8 cellular contexts compared by ENCODE assay signal in the genomic region with DNA sequence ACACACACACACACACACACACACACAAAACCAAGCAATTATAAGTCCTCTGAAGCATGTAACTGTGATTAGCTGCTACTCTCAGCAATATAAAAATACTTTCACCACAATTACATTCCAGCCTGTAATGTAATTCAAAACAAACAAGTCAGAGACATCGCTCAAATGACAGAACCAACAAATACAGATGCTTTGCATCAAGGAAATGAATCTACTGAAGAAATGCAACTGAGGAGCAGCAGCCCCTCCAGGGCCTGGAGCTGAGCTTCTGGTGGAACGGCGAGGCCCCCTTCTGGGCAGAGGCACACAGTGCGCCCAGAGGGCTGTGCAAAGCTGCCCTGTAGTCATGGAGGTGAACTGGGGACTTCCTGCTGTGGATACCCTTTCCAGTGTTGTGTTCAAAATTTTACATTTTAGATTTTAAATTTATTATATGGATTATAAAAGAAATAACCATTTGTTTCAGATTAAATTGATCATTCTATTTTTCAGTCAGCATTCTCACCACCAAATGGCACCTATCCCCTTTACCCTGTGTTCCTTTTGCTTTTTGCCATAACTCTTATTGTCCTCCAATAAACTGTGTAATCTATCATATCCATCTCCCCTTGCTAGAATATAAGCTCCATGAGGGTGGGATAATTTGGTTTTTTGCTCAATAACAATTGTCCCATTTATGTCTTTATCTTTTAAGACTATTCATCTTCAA. TPM values are rescaled to one million over a fixed set of nuclear protein-coding genes. Genes with fewer than 3 reads are reported as not detected.
DNase-seq lines count a peak whose midpoint lies in the region; ATAC-seq and TF ChIP-seq lines count a peak whose summit lies in the region.

No MANE protein-coding gene starts in this region.

- no peaks in the 10 kb centered on the region for H3K9me2 ChIP-seq in HCT116 (ENCODE audit: insufficient read depth)

- no peak overlapping the region for H3K27ac Mint-ChIP-seq in activated naive CD4-positive, alpha-beta T cell treated with anti-CD3 and anti-CD28 coated beads, Interleukin-2, amount 50 U/mL, for 72 hours

- ATAC-seq in HCT116, result peak; percentile 99
- peak; percentile 86 to 98 for ATAC-seq in activated naive CD4-positive, alpha-beta T cell treated with anti-CD3 and anti-CD28 coated beads, Interleukin-2, amount 50 U/mL, for 72 hours

- no peaks in the 10 kb centered on the region for H3K9me3 ChIP-seq in HCT116 (ENCODE audit: control insufficient read depth in 1 of 2, insufficient read depth in 1 of 2, low read depth in 1 of 2, low read length in 2 of 2)
- no peaks in the 10 kb centered on the region for H3K9me3 ChIP-seq in MG63
- H3K9me3 ChIP-seq in cardiac muscle cell (ENCODE audit: low read depth), result no peaks in the 10 kb centered on the region

- H3K4me1 ChIP-seq in HCT116 (ENCODE audit: control insufficient read depth in 1 of 2, insufficient read depth in 2 of 2, low read length in 2 of 2) (no peaks in the 10 kb centered on the region), cardiac muscle cell (ENCODE audit: low read depth) (no peaks in the 10 kb centered on the region)

- no TSS peak for BruUV-seq in HCT116 (replicated peaks; lab: Mats Ljungman, UMichigan)

- TF ChIP-seq CTCF in GM12865 (IDR thresholded peaks at IDR 0.05; ENCODE audit: insufficient read depth, low read depth, low read length, missing control alignments) (peak; percentile 98), HCT116 (IDR thresholded peaks at IDR 0.05 in 2 of 3, conservative IDR thresholded peaks at IDR 0.05 in 1 of 3; ENCODE audit: borderline replicate concordance in 1 of 3, insufficient read depth in 1 of 3, low read depth in 2 of 3, low read length in 2 of 3) (peak; percentile 71 to 98 (median 95)), cardiac muscle cell (IDR thresholded peaks at IDR 0.05; ENCODE audit: low read depth, low read length) (peak; percentile 99)

- H3K27ac ChIP-seq in HCT116 (ENCODE audit: low read depth, low read length) (no peak overlapping the region), cardiac muscle cell (no peak overlapping the region)

- no peaks in the 10 kb centered on the region for H3K9me3 Mint-ChIP-seq in activated naive CD4-positive, alpha-beta T cell treated with anti-CD3 and anti-CD28 coated beads, Interleukin-2, amount 50 U/mL, for 72 hours

- RAD21 ChIA-PET in HCT116 (lab: Charles Lee; ENCODE audit: low non-redundant PET in 1 of 2, low total read pairs in 2 of 2, uncharacterized antibody in 2 of 2, unreplicated experiment in 2 of 2), result interaction anchor here (0.5 to 1.5 kb wide), 9 partner anchors 11 to 953 kb away, joined by 3 to 10 read pairs (median 3); no protein-coding TSS in a partner anchor

- CTCF ChIA-PET in HCT116 (lab: Charles Lee), result interaction anchor here (0.7 to 3.6 kb wide), 12 partner anchors 10 to 953 kb away, joined by 3 to 43 read pairs (median 4); a partner anchor contains a TSS

- H3K27me3 ChIP-seq in HCT116 (ENCODE audit: insufficient read depth, low read length) (no peaks in the 10 kb centered on the region), MG63 (no peaks in the 10 kb centered on the region), cardiac muscle cell (no peaks in the 10 kb centered on the region)

- intact Hi-C loops in HCT116 (cut with micrococcal nuclease), result loop anchor here (1.0 to 10.0 kb wide), 6 partner anchors 194 to 953 kb away; a partner anchor contains a TSS

- no peak overlapping the region for H3K4me2 ChIP-seq in HCT116 (ENCODE audit: low read length)

- H3K79me2 ChIP-seq in HCT116 (ENCODE audit: insufficient read depth, low read length), result no peaks in the 10 kb centered on the region

- TF ChIP-seq RAD21 in HCT116 (IDR thresholded peaks at IDR 0.05; ENCODE audit: low read depth), result peak; percentile 92

- H3K9ac ChIP-seq in HCT116 (ENCODE audit: low read length), result no peak overlapping the region

- peaks cover 7 to 8% of the 10 kb centered on the region in 2 donors for H3K36me3 Mint-ChIP-seq in activated naive CD4-positive, alpha-beta T cell treated with anti-CD3 and anti-CD28 coated beads, Interleukin-2, amount 50 U/mL, for 72 hours

- TF ChIP-seq POLR2A in HCT116 (IDR thresholded peaks at IDR 0.05; ENCODE audit: borderline replicate concordance, extremely low read depth, insufficient read depth, insufficient read length), result no peak

- H3K36me3 ChIP-seq in HCT116 (ENCODE audit: control insufficient read depth in 1 of 2, insufficient read depth in 2 of 2, low read length in 2 of 2), result peaks cover 0 to 2% of the 10 kb centered on the region in 2 experiments; a peak in 1 of 4 replicates
- H3K36me3 ChIP-seq in MG63, result no peaks in the 10 kb centered on the region; the same call in 1 of the 2 replicates
- H3K36me3 ChIP-seq in cardiac muscle cell, result no peaks in the 10 kb centered on the region

- no peak overlapping the region for H2AFZ ChIP-seq in HCT116 (ENCODE audit: low read depth, low read length, poor library complexity, severe bottlenecking)

- POLR2A ChIA-PET in HCT116 (lab: Charles Lee), result no interaction called here

- DNase-seq in GM12865 (ENCODE audit: low read depth) (peak; percentile 82), HCT116 (ENCODE audit: low read depth, low spot score) (no peak), MG63 (peak; percentile 73), SKM-1 treated with dmso at 0.1 percent for 144 hours (lab: John Stamatoyannopoulos, UW; ENCODE audit: unreplicated experiment) (peak; percentile 33), cardiac muscle cell (ENCODE audit: low read depth in 1 of 2, low spot score in 1 of 2) (peak; percentile 83 to 86), pulmonary artery endothelial cell (ENCODE audit: low read depth, low spot score) (peak; percentile 35), GOT3 (lab: John Stamatoyannopoulos, UW) (no peak)
- peak in 1 of 2 donors; percentile 77 for DNase-seq in activated naive CD4-positive, alpha-beta T cell treated with anti-CD3 and anti-CD28 coated beads, Interleukin-2, amount 50 U/mL, for 72 hours (ENCODE audit: low spot score in 2 of 2)

- no peak overlapping the region for H3K4me3 ChIP-seq in GM12865 (ENCODE audit: low read depth, low read length)
- H3K4me3 ChIP-seq in HCT116 (replicated peaks in 1 of 2; ENCODE audit: low read depth in 1 of 2, low read length in 2 of 2), result no peak overlapping the region
- no peak overlapping the region for H3K4me3 ChIP-seq in MG63
- no peak overlapping the region for H3K4me3 ChIP-seq in cardiac muscle cell

- H4K20me1 ChIP-seq in HCT116 (ENCODE audit: insufficient read depth), result no peaks in the 10 kb centered on the region

TF ChIP-seq in HCT116, 20 proteins besides CTCF, POLR2A, EP300 and RAD21:
- TF ChIP-seq SIN3A (IDR thresholded peaks at IDR 0.05; ENCODE audit: low read depth) (0 out of 2 replicates have a peak, but pooled peaks have one; percentile 27), ELF1 (IDR thresholded peaks at IDR 0.05; ENCODE audit: borderline replicate concordance, low read depth) (no peak)

RNA-seq across cellular contexts. Expression of a gene that starts 23.2 kb away (rescaled TPM):
- total RNA-seq in HCT116 (2021; ENCODE audit: unreplicated experiment) (18.4 TPM), cardiac muscle cell (5.7 and 5.9 TPM in 2 replicates), pulmonary artery endothelial cell (4.8 and 5.5 TPM in 2 replicates)
- 6.6 and 7.2 TPM in 2 replicates for polyA plus RNA-seq in HCT116 (2012)
- 2.6 and 3.0 TPM in 2 replicates for total RNA-seq in MG63 (2014; rRNA removed; shearing (Covaris generic); ENCODE audit: low replicate concordance)
- total RNA-seq in activated naive CD4-positive, alpha-beta T cell treated with anti-CD3 and anti-CD28 coated beads, Interleukin-2, amount 50 U/mL, for 72 hours, result 10 to 100 TPM; 19.7 to 30.8 TPM
- 10.9 and 13.2 TPM in 2 replicates for polyA plus RNA-seq in cardiac muscle cell

RNA-seq across cellular contexts. Expression of a gene that starts 23.3 kb away (rescaled TPM):
- total RNA-seq in HCT116 (2021; ENCODE audit: unreplicated experiment) (12.9 TPM), cardiac muscle cell (8.9 and 17.9 TPM in 2 replicates), pulmonary artery endothelial cell (21.6 and 26.2 TPM in 2 replicates)
- polyA plus RNA-seq in HCT116 (2012), result 7.2 and 8.2 TPM in 2 replicates
- 13.6 and 24.8 TPM in 2 replicates for total RNA-seq in MG63 (2014; rRNA removed; shearing (Covaris generic); ENCODE audit: low replicate concordance)
- total RNA-seq in activated naive CD4-positive, alpha-beta T cell treated with anti-CD3 and anti-CD28 coated beads, Interleukin-2, amount 50 U/mL, for 72 hours, result 10 to 100 TPM in 1 of 2 donors, 1 to 10 TPM in 1; 8.3 to 50.0 TPM
- 34.9 and 40.0 TPM in 2 replicates for polyA plus RNA-seq in cardiac muscle cell

Comparison
In these comparisons a context has a peak if more than half of its experiments do, and no peak if none do; other contexts are left out.
1. DNase-seq: peak in GM12865 (single experiment), MG63 (single experiment), SKM-1 treated with dmso at 0.1 percent for 144 hours (single experiment), cardiac muscle cell (2 of 2) and pulmonary artery endothelial cell (single experiment); none in HCT116 (single experiment) and GOT3 (single experiment).
2. Peak in every context shown above with its lines, with median percentiles within 50 percentile points of each other: CTCF ChIP-seq.